20 cellular contexts compared by ENCODE assay signal in the genomic region with DNA sequence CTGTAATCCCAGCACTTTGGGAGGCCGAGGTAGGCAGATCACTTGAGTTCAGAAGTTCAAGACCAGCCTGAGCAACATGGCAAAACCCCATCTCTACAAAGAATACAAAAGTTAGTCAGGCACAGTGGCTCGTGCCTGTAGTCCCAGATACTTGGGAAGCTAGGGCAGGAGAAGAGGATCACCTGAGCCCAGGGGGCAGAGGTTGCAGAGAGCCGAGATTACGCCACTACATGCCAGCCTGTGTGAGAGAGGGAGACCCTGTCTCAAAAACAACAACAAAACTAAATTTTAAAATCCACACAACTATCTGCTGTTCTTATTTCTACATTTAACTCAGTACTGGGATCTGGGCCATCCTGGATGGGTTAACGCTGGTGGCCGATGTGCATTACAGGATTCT.
"Had no signal": no experiment of that assay in that cellular context is flagged by ENCODE, and none has a peak within 500 bp of the region (broad histone marks: within the 10 kb centered on the region; RNA-seq: fewer than 3 reads in every experiment).

No MANE protein-coding gene starts in this region.

- H3K9me3 Mint-ChIP-seq: activated CD4-positive, alpha-beta memory T cell treated with anti-CD3 and anti-CD28 coated beads for 36 hours; activated CD4-positive, alpha-beta T cell treated with anti-CD3 and anti-CD28 coated beads, Interleukin-2, amount 10 ng/mL, durations not matched to agents 24 days and 14 days; activated naive CD8-positive, alpha-beta T cell treated with anti-CD3 and anti-CD28 coated beads, Interleukin-2, amount 10 ng/mL, durations not matched to agents 7 days and 5 days; activated T-cell treated with anti-CD3 and anti-CD28 coated beads, Interleukin-2, amount 50 U/mL, for 4 hours; T-helper 1 cell treated with Interleukin-12 subunit alpha and Interleukin-12 subunit beta and Interleukin-4 antibody, amounts not matched to agents 30 μg/mL and 1 μg/mL, for 36 hours had no signal

- H3K27ac Mint-ChIP-seq: activated CD4-positive, alpha-beta memory T cell treated with anti-CD3 and anti-CD28 coated beads for 36 hours; activated CD4-positive, alpha-beta T cell treated with anti-CD3 and anti-CD28 coated beads, Interleukin-2, amount 10 ng/mL, durations not matched to agents 24 days and 14 days; activated naive CD8-positive, alpha-beta T cell treated with anti-CD3 and anti-CD28 coated beads, Interleukin-2, amount 10 ng/mL, durations not matched to agents 7 days and 5 days; T-helper 1 cell treated with Interleukin-12 subunit alpha and Interleukin-12 subunit beta and Interleukin-4 antibody, amounts not matched to agents 30 μg/mL and 1 μg/mL, for 36 hours had no signal

- H3K4me3 Mint-ChIP-seq: activated CD4-positive, alpha-beta memory T cell treated with anti-CD3 and anti-CD28 coated beads for 36 hours; activated CD4-positive, alpha-beta T cell treated with anti-CD3 and anti-CD28 coated beads, Interleukin-2, amount 10 ng/mL, durations not matched to agents 24 days and 14 days; activated naive CD8-positive, alpha-beta T cell treated with anti-CD3 and anti-CD28 coated beads, Interleukin-2, amount 10 ng/mL, durations not matched to agents 7 days and 5 days; activated T-cell treated with anti-CD3 and anti-CD28 coated beads, Interleukin-2, amount 50 U/mL, for 4 hours; T-helper 1 cell treated with Interleukin-12 subunit alpha and Interleukin-12 subunit beta and Interleukin-4 antibody, amounts not matched to agents 30 μg/mL and 1 μg/mL, for 36 hours had no signal

- H3K27me3 Mint-ChIP-seq: activated CD4-positive, alpha-beta memory T cell treated with anti-CD3 and anti-CD28 coated beads for 36 hours; activated CD4-positive, alpha-beta T cell treated with anti-CD3 and anti-CD28 coated beads, Interleukin-2, amount 10 ng/mL, durations not matched to agents 24 days and 14 days; activated naive CD8-positive, alpha-beta T cell treated with anti-CD3 and anti-CD28 coated beads, Interleukin-2, amount 10 ng/mL, durations not matched to agents 7 days and 5 days had no signal

- ATAC-seq: activated T-cell treated with anti-CD3 and anti-CD28 coated beads, Interleukin-2, amount 50 U/mL, for 4 hours; left ventricle myocardium superior had no signal

- DNase-seq: activated CD4-positive, alpha-beta memory T cell treated with anti-CD3 and anti-CD28 coated beads for 36 hours; activated CD4-positive, alpha-beta T cell treated with anti-CD3 and anti-CD28 coated beads, Interleukin-2, amount 10 ng/mL, durations not matched to agents 24 days and 14 days; activated CD4-positive, CD25-positive, alpha-beta regulatory T cell treated with anti-CD3 and anti-CD28 coated beads, Interleukin-2, amount 50 U/mL, for 72 hours; activated naive CD4-positive, alpha-beta T cell; activated naive CD8-positive, alpha-beta T cell treated with anti-CD3 and anti-CD28 coated beads, Interleukin-2, amount 10 ng/mL, durations not matched to agents 7 days and 5 days; activated T-cell treated with anti-CD3 and anti-CD28 coated beads, Interleukin-2, amount 50 U/mL, for 4 hours; amniotic stem cell; brain microvascular endothelial cell; effector CD4-positive, alpha-beta T cell; esophagus squamous epithelium; foreskin melanocyte; left ventricle myocardium superior; occipital lobe; stimulated activated CD4-positive, alpha-beta T cell treated with anti-CD3 and anti-CD28 coated beads, Interleukin-15, amount 100 ng/mL, for 24 hours; stimulated activated naive CD4-positive, alpha-beta T cell; SW 1271; T1000; trophoblast cell; WERI-Rb-1 had no signal
